In the genomic region with DNA sequence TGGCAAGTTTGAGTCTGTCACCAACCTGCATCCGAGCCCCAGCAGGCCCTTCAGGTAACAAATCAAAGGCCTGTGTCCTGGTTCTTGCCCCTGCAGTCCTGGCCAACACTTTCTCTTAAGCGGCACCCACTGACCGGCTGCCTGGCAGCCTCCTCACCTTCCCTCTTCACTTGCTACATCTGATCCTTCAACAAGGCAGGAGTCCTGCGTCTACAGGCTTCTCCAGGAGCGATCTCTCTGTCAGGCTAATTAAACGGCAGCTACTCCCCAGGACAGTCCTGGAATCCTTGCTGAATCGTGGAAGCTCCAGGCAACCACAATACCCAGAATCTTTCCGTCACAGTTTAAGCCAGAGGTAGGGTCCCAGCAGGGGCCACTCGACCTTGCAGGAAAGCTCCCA, we compare ENCODE assay signal across 13 cellular contexts. TPM values are rescaled to one million over a fixed set of nuclear protein-coding genes. Genes with fewer than 3 reads are reported as not detected.
DNase-seq lines count a peak whose midpoint lies in the region; ATAC-seq and TF ChIP-seq lines count a peak whose summit lies in the region.
"Had no signal": no experiment of that assay in that cellular context is flagged by ENCODE, and none has a peak within 500 bp of the region (broad histone marks: within the 10 kb centered on the region; RNA-seq: fewer than 3 reads in every experiment).

No MANE protein-coding gene starts in this region.

- H3K79me2 ChIP-seq in SK-N-SH (ENCODE audit: insufficient read depth): no peaks in the 10 kb centered on the region

- H3K27ac ChIP-seq in right atrium auricular region: no peak overlapping the region
- peak overlapping the region in 3 of 4 donors; percentile 3 to 84 (median 78) for H3K27ac ChIP-seq in esophagus squamous epithelium
- H3K27ac ChIP-seq in CD4-positive, alpha-beta T cell (ENCODE audit: low read depth, low read length): no peak overlapping the region
- H3K27ac ChIP-seq in SK-N-SH (ENCODE audit: low read depth in 2 of 2, low read length in 1 of 2): no peak overlapping the region

- no peak overlapping the region for H3K4me3 ChIP-seq in right atrium auricular region
- no peak overlapping the region for H3K4me3 ChIP-seq in esophagus squamous epithelium
- H3K4me3 ChIP-seq in SK-N-SH (ENCODE audit: low read depth in 2 of 2, low read length in 1 of 2): no peak overlapping the region

- no peak for TF ChIP-seq POLR2A in esophagus squamous epithelium (IDR thresholded peaks at IDR 0.05)

- no peaks in the 10 kb centered on the region for H3K36me3 Mint-ChIP-seq in CD4-positive, alpha-beta T cell (ENCODE audit: low read depth)

- POLR2A ChIA-PET in CD4-positive, alpha-beta T cell (lab: Charles Lee): no interaction called here
- POLR2A ChIA-PET in SK-N-SH (lab: Yijun Ruan, JAX): no interaction called here

- 76 to 83% methylated on average over 7 of the region's 9 CpGs for WGBS in esophagus squamous epithelium, 2 donors
- WGBS in SK-N-SH (ENCODE audit: low lambda C conversion rate): 94% methylated on average over 9 of the region's 9 CpGs

- H3K4me1 ChIP-seq in right atrium auricular region (no peaks in the 10 kb centered on the region), esophagus squamous epithelium (peaks cover 0 to 7% (median 0%) of the 10 kb centered on the region in 3 donors), SK-N-SH (ENCODE audit: control insufficient read depth in 1 of 2, insufficient read depth in 2 of 2, low read depth in 1 of 2, low read length in 1 of 2) (peaks cover 17 to 36% of the 10 kb centered on the region in 2 experiments)

- H3K36me3 ChIP-seq in right atrium auricular region (no peaks in the 10 kb centered on the region), esophagus squamous epithelium (no peaks in the 10 kb centered on the region), SK-N-SH (replicated peaks in 1 of 2; ENCODE audit: control insufficient read depth in 1 of 2, insufficient read depth in 2 of 2, low read length in 1 of 2) (no peaks in the 10 kb centered on the region)

- H3K27ac Mint-ChIP-seq in CD4-positive, alpha-beta T cell: no peak overlapping the region

- CTCF ChIA-PET in CD4-positive, alpha-beta T cell (lab: Charles Lee): no interaction called here
- CTCF ChIA-PET in SK-N-SH (lab: Yijun Ruan, JAX): no interaction called here

- no peaks in the 10 kb centered on the region for H3K9me3 Mint-ChIP-seq in CD4-positive, alpha-beta T cell

- H3K9ac ChIP-seq in SK-N-SH: no peak overlapping the region

- ATAC-seq in left ventricle myocardium superior (no peak), GM18867 (IDR thresholded peaks at IDR 0.05; ENCODE audit: unreplicated experiment) (no peak)
- no peak for ATAC-seq in CD4-positive, alpha-beta T cell (ENCODE audit: poor library complexity)

- H3K9me3 ChIP-seq in right atrium auricular region (no peaks in the 10 kb centered on the region), esophagus squamous epithelium (no peaks in the 10 kb centered on the region), SK-N-SH (no peaks in the 10 kb centered on the region)
- no peaks in the 10 kb centered on the region for H3K9me3 ChIP-seq in CD4-positive, alpha-beta T cell (ENCODE audit: control insufficient read depth, low read length)

- no peak overlapping the region for H3K4me2 ChIP-seq in SK-N-SH

- H3K9me2 ChIP-seq in SK-N-SH: no peaks in the 10 kb centered on the region

- no peaks in the 10 kb centered on the region for H4K20me1 ChIP-seq in SK-N-SH (ENCODE audit: insufficient read depth)

- peaks cover 37% of the 10 kb centered on the region for H3F3A ChIP-seq in SK-N-SH (replicated peaks; ENCODE audit: insufficient read depth)

- no peak overlapping the region for H3K4me3 Mint-ChIP-seq in CD4-positive, alpha-beta T cell

- H3K4me1 Mint-ChIP-seq in CD4-positive, alpha-beta T cell (ENCODE audit: low read depth): peaks cover 13% of the 10 kb centered on the region

- H2AFZ ChIP-seq in SK-N-SH (ENCODE audit: low read depth): no peak overlapping the region; the same call in 1 of the 2 replicates

- H3K27me3 ChIP-seq in right atrium auricular region (no peaks in the 10 kb centered on the region), esophagus squamous epithelium (peaks cover 0 to 6% (median 0%) of the 10 kb centered on the region in 4 donors), SK-N-SH (ENCODE audit: insufficient read depth) (no peaks in the 10 kb centered on the region)
- H3K27me3 ChIP-seq in CD4-positive, alpha-beta T cell (ENCODE audit: control insufficient read depth, insufficient read depth, low read length): peaks cover 5% of the 10 kb centered on the region

- TF ChIP-seq EP300 in SK-N-SH (IDR thresholded peaks at IDR 0.05; ENCODE audit: borderline replicate concordance in 1 of 2, low read depth in 1 of 2, low read length in 1 of 2): no peak

- intact Hi-C loops in left ventricle myocardium superior (cut with micrococcal nuclease): no loop called here
- intact Hi-C loops in esophagus squamous epithelium (cut with DNase I): loop anchor here (5.0 kb wide), 1 partner anchor 88 kb away; no protein-coding TSS in a partner anchor
- intact Hi-C loops in posterior vena cava (cut with DNase I): no loop called here
- intact Hi-C loops in CD4-positive, alpha-beta T cell (cut with DNase I, micrococcal nuclease): no loop called here

- TF ChIP-seq CTCF in right atrium auricular region (IDR thresholded peaks at IDR 0.05): no peak
- TF ChIP-seq CTCF in esophagus squamous epithelium (IDR thresholded peaks at IDR 0.05): no peak
- no peak for TF ChIP-seq CTCF in CD4-positive, alpha-beta T cell (IDR thresholded peaks at IDR 0.05)
- no peak for TF ChIP-seq CTCF in SK-N-SH (IDR thresholded peaks at IDR 0.05)

- H3K27me3 Mint-ChIP-seq in CD4-positive, alpha-beta T cell: peaks cover 32% of the 10 kb centered on the region

- DNase-seq in left ventricle myocardium superior (peak; percentile 8), right atrium auricular region (ENCODE audit: low spot score) (no peak), esophagus squamous epithelium (lab: John Stamatoyannopoulos, UW) (no peak), posterior vena cava (ENCODE audit: low spot score) (peak; percentile 46), SK-N-SH (no peak)
- no peak for DNase-seq in activated naive CD4-positive, alpha-beta T cell (lab: John Stamatoyannopoulos, UW)
- no peak for DNase-seq in CD4-positive, alpha-beta T cell
- DNase-seq: DMS79 treated with DMSO at 0.1 percent for 48 hours, GOT3, NCI-H146, NCI-H526 treated with DMSO at 0.1 percent for 48 hours had no signal

- no peak for TF ChIP-seq RAD21 in SK-N-SH (IDR thresholded peaks at IDR 0.05; ENCODE audit: low read length)

TF ChIP-seq in SK-N-SH, 30 proteins besides CTCF, POLR2A, EP300 and RAD21:
- TF ChIP-seq RXRA (IDR thresholded peaks at IDR 0.05; ENCODE audit: borderline replicate concordance, low read depth) (no peak), GABPA (IDR thresholded peaks at IDR 0.05; ENCODE audit: low read depth) (no peak), TAF1 (IDR thresholded peaks at IDR 0.05; ENCODE audit: borderline replicate concordance, low read depth, low read length) (no peak)
- TF ChIP-seq, protein P1, sequence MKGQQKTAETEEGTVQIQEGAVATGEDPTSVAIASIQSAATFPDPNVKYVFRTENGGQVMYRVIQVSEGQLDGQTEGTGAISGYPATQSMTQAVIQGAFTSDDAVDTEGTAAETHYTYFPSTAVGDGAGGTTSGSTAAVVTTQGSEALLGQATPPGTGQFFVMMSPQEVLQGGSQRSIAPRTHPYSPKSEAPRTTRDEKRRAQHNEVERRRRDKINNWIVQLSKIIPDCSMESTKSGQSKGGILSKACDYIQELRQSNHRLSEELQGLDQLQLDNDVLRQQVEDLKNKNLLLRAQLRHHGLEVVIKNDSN (IDR thresholded peaks at IDR 0.05; ENCODE audit: borderline replicate concordance, low read depth): no peak

RNA-seq across cellular contexts. Expression of a gene that starts 41.1 kb away (rescaled TPM):
- total RNA-seq in left ventricle myocardium superior (210 TPM), right atrium auricular region (100 to 1,000 TPM; 206 to 254 TPM), esophagus squamous epithelium (100 to 1,000 TPM in 1 of 4 donors, 10 to 100 TPM in 3; 43.0 to 112 (median 68.5) TPM), posterior vena cava (100 to 1,000 TPM; 201 to 215 TPM)
- 1 to 10 TPM in 1 of 2 experiments, under 1 TPM in 1; 0.52 to 1.0 TPM for total RNA-seq in CD4-positive, alpha-beta T cell
- 380 and 406 TPM in 2 replicates for polyA plus RNA-seq in SK-N-SH (2012; rRNA removed)
- 236 and 359 TPM in 2 replicates for polyA plus RNA-seq in SK-N-SH (2012; cell fraction: cytosol; rRNA removed)
- polyA plus RNA-seq in SK-N-SH (2012; cell fraction: nucleus; rRNA removed): 463 and 469 TPM in 2 replicates
- total RNA-seq: OCI-LY7 had no signal

Comparison
In these comparisons a context has a peak if more than half of its experiments do, and no peak if none do; other contexts are left out.
1. DNase-seq: peak in left ventricle myocardium superior (single experiment) and posterior vena cava (single experiment); none in right atrium auricular region (single experiment), esophagus squamous epithelium (single experiment), activated naive CD4-positive, alpha-beta T cell (0 of 4), CD4-positive, alpha-beta T cell (0 of 10) and SK-N-SH (single experiment).
2. H3K27ac ChIP-seq: peak in esophagus squamous epithelium (3 of 4); none in right atrium auricular region (0 of 2), CD4-positive, alpha-beta T cell (single experiment) and SK-N-SH (0 of 2).
3. RNA of a gene that starts 41.1 kb away (total RNA-seq): 206 to 254 TPM in right atrium auricular region, 201 to 215 TPM in posterior vena cava, 210 TPM in left ventricle myocardium superior (single experiment) and 43.0 to 112 TPM in esophagus squamous epithelium; 0.52 to 1.0 TPM in CD4-positive, alpha-beta T cell; every median in the first group is over 10 times any median in the second.